Comparison of ENCODE assay signal across 8 cellular contexts in genomic region chr20:36384022-36384619, GRCh38.
DNase-seq lines count a peak whose midpoint lies in the region; ATAC-seq and TF ChIP-seq lines count a peak whose summit lies in the region.

No MANE protein-coding gene starts in this region.

- no peak for ATAC-seq in HG03159 (IDR thresholded peaks at IDR 0.05; ENCODE audit: unreplicated experiment)

- TF ChIP-seq CTCF in GM06990 (IDR thresholded peaks at IDR 0.05; ENCODE audit: insufficient read depth, low read length, poor library complexity, severe bottlenecking) (peak; percentile 7), NB4 (IDR thresholded peaks at IDR 0.05; ENCODE audit: low read depth, low read length) (peak; percentile 56), liver (IDR thresholded peaks at IDR 0.05; ENCODE audit: low read depth, low read length, missing input control) (no peak), tibial artery (IDR thresholded peaks at IDR 0.05) (no peak)

- DNase-seq in GM06990 (ENCODE audit: extremely low read depth, insufficient read length) (no peak), NB4 (ENCODE audit: low read depth) (peak; percentile 79), tibial artery (no peak), amygdala (lab: John Stamatoyannopoulos, UW) (no peak), NCI-H526 treated with DMSO at 0.1 percent for 48 hours (lab: John Stamatoyannopoulos, UW) (no peak)
- peak; percentile 68 for DNase-seq in activated naive CD4-positive, alpha-beta T cell treated with anti-CD3 and anti-CD28 coated beads, Interleukin-2, amount 10 ng/mL, durations not matched to agents 7 days and 5 days

- no peaks in the 10 kb centered on the region for H3K9me3 Mint-ChIP-seq in activated naive CD4-positive, alpha-beta T cell treated with anti-CD3 and anti-CD28 coated beads, Interleukin-2, amount 10 ng/mL, durations not matched to agents 7 days and 5 days

- no peak overlapping the region for H3K4me3 Mint-ChIP-seq in activated naive CD4-positive, alpha-beta T cell treated with anti-CD3 and anti-CD28 coated beads, Interleukin-2, amount 10 ng/mL, durations not matched to agents 7 days and 5 days

- peaks cover 0 to 8% (median 5%) of the 10 kb centered on the region in 4 donors for H3K9me3 ChIP-seq in liver (ENCODE audit: control insufficient read depth in 4 of 4, low read length in 3 of 4)
- no peaks in the 10 kb centered on the region for H3K9me3 ChIP-seq in tibial artery

- intact Hi-C loops in tibial artery (cut with DNase I; ENCODE audit: low total_unique reads) = no loop called here

- CTCF ChIA-PET in activated naive CD4-positive, alpha-beta T cell treated with anti-CD3 and anti-CD28 coated beads, Interleukin-2, amount 10 ng/mL, durations not matched to agents 7 days and 5 days (lab: Charles Lee) = no interaction called here

- H3K4me1 ChIP-seq in liver (ENCODE audit: control insufficient read depth in 4 of 4, insufficient read depth in 4 of 4, low read length in 3 of 4) = no peaks in the 10 kb centered on the region
- H3K4me1 ChIP-seq in tibial artery = no peaks in the 10 kb centered on the region

- no peak overlapping the region for H3K9ac ChIP-seq in liver (ENCODE audit: low read depth in 1 of 2, low read length in 2 of 2)

- H3K27me3 ChIP-seq in GM06990 (replicated peaks; ENCODE audit: control insufficient read depth, insufficient read depth, low read length) (no peaks in the 10 kb centered on the region; the same call in 1 of the 2 replicates), liver (ENCODE audit: control insufficient read depth in 4 of 4, insufficient read depth in 4 of 4, low read length in 3 of 4) (no peaks in the 10 kb centered on the region), tibial artery (peaks cover 0 to 35% of the 10 kb centered on the region in 2 donors)

- H3K27ac ChIP-seq in liver (ENCODE audit: low read depth in 1 of 2, low read length in 2 of 2) = no peak overlapping the region
- no peak overlapping the region for H3K27ac ChIP-seq in tibial artery

- H3K27ac Mint-ChIP-seq in activated naive CD4-positive, alpha-beta T cell treated with anti-CD3 and anti-CD28 coated beads, Interleukin-2, amount 10 ng/mL, durations not matched to agents 7 days and 5 days = no peak overlapping the region

- no peaks in the 10 kb centered on the region for H3K4me1 Mint-ChIP-seq in activated naive CD4-positive, alpha-beta T cell treated with anti-CD3 and anti-CD28 coated beads, Interleukin-2, amount 10 ng/mL, durations not matched to agents 7 days and 5 days

- no peak for TF ChIP-seq POLR2A in NB4 (IDR thresholded peaks at IDR 0.05; ENCODE audit: extremely low read depth, insufficient read length)

- no peak for TF ChIP-seq RAD21 in liver (IDR thresholded peaks at IDR 0.05)

- no peaks in the 10 kb centered on the region for H3K36me3 Mint-ChIP-seq in activated naive CD4-positive, alpha-beta T cell treated with anti-CD3 and anti-CD28 coated beads, Interleukin-2, amount 10 ng/mL, durations not matched to agents 7 days and 5 days

- H3K27me3 Mint-ChIP-seq in activated naive CD4-positive, alpha-beta T cell treated with anti-CD3 and anti-CD28 coated beads, Interleukin-2, amount 10 ng/mL, durations not matched to agents 7 days and 5 days = peaks cover 11% of the 10 kb centered on the region

- H3K36me3 ChIP-seq in GM06990 (ENCODE audit: control insufficient read depth, insufficient read depth, low read length) (no peaks in the 10 kb centered on the region), liver (ENCODE audit: control insufficient read depth in 4 of 4, insufficient read depth in 3 of 4, low read depth in 1 of 4, low read length in 3 of 4) (no peaks in the 10 kb centered on the region), tibial artery (no peaks in the 10 kb centered on the region)

- H3K4me3 ChIP-seq in GM06990 (replicated peaks; ENCODE audit: low read depth, low read length) = no peak overlapping the region
- H3K4me3 ChIP-seq in NB4 (ENCODE audit: low read depth, low read length) = no peak overlapping the region
- no peak overlapping the region for H3K4me3 ChIP-seq in liver (ENCODE audit: low read depth in 1 of 3, low read length in 3 of 3)
- no peak overlapping the region for H3K4me3 ChIP-seq in tibial artery

- WGBS in liver = 1% methylated on average over 6 of the region's 6 CpGs

TF ChIP-seq in liver, 16 proteins besides CTCF, POLR2A, EP300 and RAD21:
- TF ChIP-seq TAF1 (conservative IDR thresholded peaks at IDR 0.05) (no peak), YY1 (IDR thresholded peaks at IDR 0.05) (no peak), EGR1 (IDR thresholded peaks at IDR 0.05; ENCODE audit: low read depth in 2 of 2) (no peak), JUND (IDR thresholded peaks at IDR 0.05) (no peak), NR2F2 (IDR thresholded peaks at IDR 0.05) (peak; percentile 63), GABPA (IDR thresholded peaks at IDR 0.05 in 1 of 2, conservative IDR thresholded peaks at IDR 0.05 in 1 of 2) (no peak), SP1 (IDR thresholded peaks at IDR 0.05) (no peak), ATF3 (IDR thresholded peaks at IDR 0.05) (no peak), REST (IDR thresholded peaks at IDR 0.05) (peak; percentile 99), HNF4A (conservative IDR thresholded peaks at IDR 0.05) (peak; percentile 42 to 79), HNF4G (IDR thresholded peaks at IDR 0.05) (peak; percentile 58), MAX (IDR thresholded peaks at IDR 0.05) (no peak), RXRA (IDR thresholded peaks at IDR 0.05) (no peak)

Comparison
In these comparisons a context has a peak if more than half of its experiments do, and no peak if none do; other contexts are left out.
1. DNase-seq: peak in NB4 (single experiment) and activated naive CD4-positive, alpha-beta T cell treated with anti-CD3 and anti-CD28 coated beads, Interleukin-2, amount 10 ng/mL, durations not matched to agents 7 days and 5 days (single experiment); none in GM06990 (single experiment), tibial artery (0 of 2), amygdala (0 of 56) and NCI-H526 treated with DMSO at 0.1 percent for 48 hours (single experiment).
2. CTCF ChIP-seq: peak in GM06990 (single experiment) and NB4 (single experiment); none in liver (single experiment) and tibial artery (0 of 2).